15 cellular contexts compared by ENCODE assay signal in genomic region chr19:30450945-30451344, GRCh38.
DNase-seq lines count a peak whose midpoint lies in the region; ATAC-seq, FAIRE-seq and TF ChIP-seq lines count a peak whose summit lies in the region.
"Had no signal": no experiment of that assay in that cellular context is flagged by ENCODE, and none has a peak within 500 bp of the region (broad histone marks: within the 10 kb centered on the region; RNA-seq: fewer than 3 reads in every experiment).

No MANE protein-coding gene starts in this region.

- H2BK5ac ChIP-seq in H9 (ENCODE audit: insufficient read length, low read length), result no peak overlapping the region

- H2BK15ac ChIP-seq in H9 (ENCODE audit: low read depth, low read length), result no peak overlapping the region

- TF ChIP-seq CTCF in H9 (conservative IDR thresholded peaks at IDR 0.05) (no peak), esophagus squamous epithelium (IDR thresholded peaks at IDR 0.05) (no peak), neural crest cell (conservative IDR thresholded peaks at IDR 0.05) (no peak), testis (IDR thresholded peaks at IDR 0.05) (no peak)

- DNase-seq in H9 (no peak), esophagus squamous epithelium (lab: John Stamatoyannopoulos, UW) (no peak), neural crest cell (ENCODE audit: low read depth, low spot score) (no peak), testis (no peak), small intestine (no peak)
- no peak for DNase-seq in activated T-helper 2 cell treated with anti-CD3 and anti-CD28 coated beads, Interferon-gamma antibody, Interleukin-2, Interleukin-4, amounts not matched to agents 10 μg/mL and 5 μg/mL and 100 μg/mL, durations not matched to agents 14 hours and 24 hours and 36 hours (ENCODE audit: low spot score)
- DNase-seq in activated naive CD8-positive, alpha-beta T cell treated with anti-CD3 and anti-CD28 coated beads for 36 hours, result no peak
- DNase-seq: IMR-90; NCI-H2081 treated with DMSO at 0.1 percent for 48 hours; SK-N-SH; stimulated activated CD4-positive, alpha-beta T cell treated with anti-CD3 and anti-CD28 coated beads, Interleukin-2, amount 100 ng/mL, for 48 hours; stimulated activated naive B cell treated with anti-CD40 and anti-IgM and Interleukin-4, amounts not matched to agents 10 μg/mL and 1 μg/mL and 100 μg/mL, for 72 hours had no signal

- H3K27ac ChIP-seq in H9 (ENCODE audit: insufficient read length, low read depth, low read length) (no peak overlapping the region), esophagus squamous epithelium (peak overlapping the region in 3 of 4 donors; percentile 15 to 61 (median 59)), testis (no peak overlapping the region), small intestine (ENCODE audit: low read depth in 1 of 2, low read length in 1 of 2) (peak overlapping the region in 1 of 2 donors; percentile 18)

- no peak overlapping the region for H3K23ac ChIP-seq in H9 (ENCODE audit: insufficient read length, low read depth, low read length)

- no peak for TF ChIP-seq POLR2A in esophagus squamous epithelium (IDR thresholded peaks at IDR 0.05)
- TF ChIP-seq POLR2A in testis (IDR thresholded peaks at IDR 0.05), result no peak

- no peak overlapping the region for H4K8ac ChIP-seq in H9 (replicated peaks; ENCODE audit: insufficient read length, low read depth, low read length)

- H3K4me1 ChIP-seq in H9 (ENCODE audit: insufficient read depth, low read length), result peaks cover 3% of the 10 kb centered on the region; the same call in 1 of the 2 replicates
- H3K4me1 ChIP-seq in esophagus squamous epithelium, result peaks cover 0 to 26% (median 0%) of the 10 kb centered on the region in 3 donors
- peaks cover 8% of the 10 kb centered on the region for H3K4me1 ChIP-seq in testis
- H3K4me1 ChIP-seq in small intestine (ENCODE audit: control insufficient read depth in 2 of 2, insufficient read depth in 1 of 2, low read depth in 1 of 2, low read length in 1 of 2), result no peaks in the 10 kb centered on the region

- peak overlapping the region; percentile 21 for H3K18ac ChIP-seq in H9 (ENCODE audit: insufficient read length, low read depth, low read length)

- no peaks in the 10 kb centered on the region for H3K23me2 ChIP-seq in H9 (ENCODE audit: insufficient read length, low read depth, low read length, poor library complexity, severe bottlenecking)

- no peak overlapping the region for H2AK5ac ChIP-seq in H9 (ENCODE audit: insufficient read length, low read length)

- H4K91ac ChIP-seq in H9 (ENCODE audit: insufficient read length, low read depth, low read length), result no peak overlapping the region

- no peak overlapping the region for H3K56ac ChIP-seq in H9 (ENCODE audit: insufficient read length, low read depth, low read length)

- intact Hi-C loops in esophagus squamous epithelium (cut with DNase I) (no loop called here), testis (cut with DNase I; ENCODE audit: low total_unique reads) (no loop called here)
- intact Hi-C loops in activated T-helper 2 cell treated with anti-CD3 and anti-CD28 coated beads, Interferon-gamma antibody, Interleukin-2, Interleukin-4, amounts not matched to agents 10 μg/mL and 5 μg/mL and 100 μg/mL, durations not matched to agents 14 hours and 24 hours and 36 hours (cut with micrococcal nuclease), result no loop called here

- H3T11ph ChIP-seq in H9 (ENCODE audit: low read length), result no peak overlapping the region

- no peak overlapping the region for H2AFZ ChIP-seq in H9 (ENCODE audit: low read length)

- no peak overlapping the region for H3K4ac ChIP-seq in H9 (ENCODE audit: low read depth, low read length)

- H3K36me3 ChIP-seq in esophagus squamous epithelium, result no peaks in the 10 kb centered on the region
- no peaks in the 10 kb centered on the region for H3K36me3 ChIP-seq in testis (ENCODE audit: low read depth, missing control alignments)
- H3K36me3 ChIP-seq in small intestine (ENCODE audit: control insufficient read depth in 2 of 2, insufficient read depth in 2 of 2, low read length in 2 of 2), result no peaks in the 10 kb centered on the region
- H3K36me3 ChIP-seq: adrenal gland, gastroesophageal sphincter had no signal

- ATAC-seq in HG03159 (IDR thresholded peaks at IDR 0.05; ENCODE audit: unreplicated experiment), result no peak
- ATAC-seq: stimulated activated naive B cell treated with anti-CD40 and anti-IgM and Interleukin-4, amounts not matched to agents 10 μg/mL and 1 μg/mL and 100 μg/mL, for 72 hours had no signal

- H3K9me3 Mint-ChIP-seq in H9, result no peaks in the 10 kb centered on the region
- no peaks in the 10 kb centered on the region for H3K9me3 Mint-ChIP-seq in neural crest cell
- no peaks in the 10 kb centered on the region for H3K9me3 Mint-ChIP-seq in activated T-helper 2 cell treated with anti-CD3 and anti-CD28 coated beads, Interferon-gamma antibody, Interleukin-2, Interleukin-4, amounts not matched to agents 10 μg/mL and 5 μg/mL and 100 μg/mL, durations not matched to agents 14 hours and 24 hours and 36 hours
- H3K9me3 Mint-ChIP-seq in activated naive CD8-positive, alpha-beta T cell treated with anti-CD3 and anti-CD28 coated beads for 36 hours, result no peaks in the 10 kb centered on the region
- H3K9me3 Mint-ChIP-seq: stimulated activated naive B cell treated with anti-CD40 and anti-IgM and Interleukin-4, amounts not matched to agents 10 μg/mL and 1 μg/mL and 100 μg/mL, for 72 hours had no signal

- FAIRE-seq in small intestine (lab: Jason Lieb, UNC), result no peak

- H2BK20ac ChIP-seq in H9 (ENCODE audit: low read depth, low read length, poor library complexity, severe bottlenecking), result no peak overlapping the region

- H3K9ac ChIP-seq in H9 (ENCODE audit: extremely low read depth, insufficient read length, low read length), result no peak overlapping the region
- H3K9ac ChIP-seq: SK-N-SH had no signal

- no peaks in the 10 kb centered on the region; the same call in 1 of the 2 replicates for H3K27me3 Mint-ChIP-seq in H9 (ENCODE audit: low read depth)
- H3K27me3 Mint-ChIP-seq in neural crest cell (ENCODE audit: low read depth), result no peaks in the 10 kb centered on the region
- peaks cover 2% of the 10 kb centered on the region for H3K27me3 Mint-ChIP-seq in activated T-helper 2 cell treated with anti-CD3 and anti-CD28 coated beads, Interferon-gamma antibody, Interleukin-2, Interleukin-4, amounts not matched to agents 10 μg/mL and 5 μg/mL and 100 μg/mL, durations not matched to agents 14 hours and 24 hours and 36 hours (ENCODE audit: low read depth)
- H3K27me3 Mint-ChIP-seq in activated naive CD8-positive, alpha-beta T cell treated with anti-CD3 and anti-CD28 coated beads for 36 hours, result peaks cover 21% of the 10 kb centered on the region
- H3K27me3 Mint-ChIP-seq: stimulated activated naive B cell treated with anti-CD40 and anti-IgM and Interleukin-4, amounts not matched to agents 10 μg/mL and 1 μg/mL and 100 μg/mL, for 72 hours had no signal

- H3K79me2 ChIP-seq in H9 (ENCODE audit: insufficient read depth, low read length), result no peaks in the 10 kb centered on the region

- no peak overlapping the region for H4K5ac ChIP-seq in H9 (ENCODE audit: insufficient read length, low read depth, low read length)

- no peak overlapping the region; the same call in 1 of the 2 replicates for H3K14ac ChIP-seq in H9 (ENCODE audit: insufficient read depth, low read length)

- no peaks in the 10 kb centered on the region for H4K20me1 ChIP-seq in H9 (ENCODE audit: control insufficient read depth, insufficient read depth, insufficient read length)

- H3K4me1 Mint-ChIP-seq in H9 (peaks cover 37 to 48% of the 10 kb centered on the region in 2 experiments), neural crest cell (peaks cover 58% of the 10 kb centered on the region)
- H3K4me1 Mint-ChIP-seq in activated T-helper 2 cell treated with anti-CD3 and anti-CD28 coated beads, Interferon-gamma antibody, Interleukin-2, Interleukin-4, amounts not matched to agents 10 μg/mL and 5 μg/mL and 100 μg/mL, durations not matched to agents 14 hours and 24 hours and 36 hours (ENCODE audit: low read depth), result no peaks in the 10 kb centered on the region
- no peaks in the 10 kb centered on the region for H3K4me1 Mint-ChIP-seq in activated naive CD8-positive, alpha-beta T cell treated with anti-CD3 and anti-CD28 coated beads for 36 hours
- H3K4me1 Mint-ChIP-seq: stimulated activated naive B cell treated with anti-CD40 and anti-IgM and Interleukin-4, amounts not matched to agents 10 μg/mL and 1 μg/mL and 100 μg/mL, for 72 hours had no signal

- H3K9me3 ChIP-seq in H9 (ENCODE audit: control insufficient read depth, low read depth, low read length) (no peaks in the 10 kb centered on the region), esophagus squamous epithelium (no peaks in the 10 kb centered on the region), testis (no peaks in the 10 kb centered on the region), small intestine (ENCODE audit: control insufficient read depth, low read depth) (no peaks in the 10 kb centered on the region)
- H3K9me3 ChIP-seq: adrenal gland, gastroesophageal sphincter, SK-N-SH had no signal

- no peak overlapping the region for H3K4me2 ChIP-seq in H9 (ENCODE audit: insufficient read depth, insufficient read length, low read length)
- H3K4me2 ChIP-seq: SK-N-SH had no signal

- H3K36me3 Mint-ChIP-seq in H9 (ENCODE audit: insufficient read depth in 1 of 3, low read depth in 3 of 3) (no peaks in the 10 kb centered on the region; a peak in 1 of 7 replicates), neural crest cell (ENCODE audit: low read depth) (no peaks in the 10 kb centered on the region)
- H3K36me3 Mint-ChIP-seq in activated T-helper 2 cell treated with anti-CD3 and anti-CD28 coated beads, Interferon-gamma antibody, Interleukin-2, Interleukin-4, amounts not matched to agents 10 μg/mL and 5 μg/mL and 100 μg/mL, durations not matched to agents 14 hours and 24 hours and 36 hours (ENCODE audit: low read depth), result no peaks in the 10 kb centered on the region
- H3K36me3 Mint-ChIP-seq in activated naive CD8-positive, alpha-beta T cell treated with anti-CD3 and anti-CD28 coated beads for 36 hours, result no peaks in the 10 kb centered on the region
- H3K36me3 Mint-ChIP-seq: stimulated activated naive B cell treated with anti-CD40 and anti-IgM and Interleukin-4, amounts not matched to agents 10 μg/mL and 1 μg/mL and 100 μg/mL, for 72 hours had no signal

- no peaks in the 10 kb centered on the region for H3K79me1 ChIP-seq in H9 (ENCODE audit: insufficient read depth, low read depth, low read length, poor library complexity, severe bottlenecking)

- no peak overlapping the region for H2BK120ac ChIP-seq in H9 (ENCODE audit: low read depth, low read length, poor library complexity, severe bottlenecking)

- no CpG with 5 or more reads among the region's 33 CpGs for WGBS in H9 (ENCODE audit: extremely low coverage, insufficient read length, low lambda C conversion rate)
- WGBS in esophagus squamous epithelium, 2 donors, result 60 to 74% methylated on average over 11 to 19 of the region's 33 CpGs
- whole genome bisulfite sequencing in testis, 2 donors, result 21 to 44% methylated on average over 18 to 33 of the region's 33 CpGs
- 52 to 65% (median 55%) methylated on average over 31 to 33 of the region's 33 CpGs for WGBS in small intestine, 3 donors

- no peaks in the 10 kb centered on the region for H3K27me3 ChIP-seq in H9 (ENCODE audit: insufficient read depth, low read length)
- H3K27me3 ChIP-seq in esophagus squamous epithelium, result no peaks in the 10 kb centered on the region
- H3K27me3 ChIP-seq in testis, result no peaks in the 10 kb centered on the region
- H3K27me3 ChIP-seq in small intestine (ENCODE audit: control insufficient read depth in 2 of 2, insufficient read depth in 2 of 2, low read length in 2 of 2), result no peaks in the 10 kb centered on the region
- H3K27me3 ChIP-seq: adrenal gland, gastroesophageal sphincter had no signal

- H3K4me3 Mint-ChIP-seq in H9 (no peak overlapping the region), neural crest cell (peak overlapping the region; percentile 45)
- no peak overlapping the region for H3K4me3 Mint-ChIP-seq in activated T-helper 2 cell treated with anti-CD3 and anti-CD28 coated beads, Interferon-gamma antibody, Interleukin-2, Interleukin-4, amounts not matched to agents 10 μg/mL and 5 μg/mL and 100 μg/mL, durations not matched to agents 14 hours and 24 hours and 36 hours (ENCODE audit: low read depth)
- H3K4me3 Mint-ChIP-seq in activated naive CD8-positive, alpha-beta T cell treated with anti-CD3 and anti-CD28 coated beads for 36 hours, result no peak overlapping the region

- H3K27ac Mint-ChIP-seq in H9 (peak overlapping the region in 1 of 3 experiments; percentile 73; a peak in 1 of 7 replicates), neural crest cell (ENCODE audit: unreplicated experiment) (peak overlapping the region; percentile 86)
- no peak overlapping the region for H3K27ac Mint-ChIP-seq in activated T-helper 2 cell treated with anti-CD3 and anti-CD28 coated beads, Interferon-gamma antibody, Interleukin-2, Interleukin-4, amounts not matched to agents 10 μg/mL and 5 μg/mL and 100 μg/mL, durations not matched to agents 14 hours and 24 hours and 36 hours
- H3K27ac Mint-ChIP-seq in activated naive CD8-positive, alpha-beta T cell treated with anti-CD3 and anti-CD28 coated beads for 36 hours, result no peak overlapping the region
- H3K27ac Mint-ChIP-seq: stimulated activated naive B cell treated with anti-CD40 and anti-IgM and Interleukin-4, amounts not matched to agents 10 μg/mL and 1 μg/mL and 100 μg/mL, for 72 hours had no signal

- H2BK12ac ChIP-seq in H9 (ENCODE audit: insufficient read length, low read depth, low read length), result no peak overlapping the region

- H3K4me3 ChIP-seq in esophagus squamous epithelium, result peak overlapping the region; percentile 8 to 61 (median 35)
- H3K4me3 ChIP-seq in testis, result peak overlapping the region; percentile 30 to 37
- no peak overlapping the region for H3K4me3 ChIP-seq in small intestine (ENCODE audit: low read depth in 1 of 2, low read length in 2 of 2)

Comparison
In these comparisons a context has a peak if more than half of its experiments do, and no peak if none do; other contexts are left out.
1. H3K27ac ChIP-seq: peak in esophagus squamous epithelium (3 of 4); none in H9 (single experiment) and testis (0 of 2).
2. H3K4me3 ChIP-seq: peak in esophagus squamous epithelium (4 of 4) and testis (2 of 2); none in small intestine (0 of 2).